ENCODE assay signal across 18 cellular contexts in the genomic region with DNA sequence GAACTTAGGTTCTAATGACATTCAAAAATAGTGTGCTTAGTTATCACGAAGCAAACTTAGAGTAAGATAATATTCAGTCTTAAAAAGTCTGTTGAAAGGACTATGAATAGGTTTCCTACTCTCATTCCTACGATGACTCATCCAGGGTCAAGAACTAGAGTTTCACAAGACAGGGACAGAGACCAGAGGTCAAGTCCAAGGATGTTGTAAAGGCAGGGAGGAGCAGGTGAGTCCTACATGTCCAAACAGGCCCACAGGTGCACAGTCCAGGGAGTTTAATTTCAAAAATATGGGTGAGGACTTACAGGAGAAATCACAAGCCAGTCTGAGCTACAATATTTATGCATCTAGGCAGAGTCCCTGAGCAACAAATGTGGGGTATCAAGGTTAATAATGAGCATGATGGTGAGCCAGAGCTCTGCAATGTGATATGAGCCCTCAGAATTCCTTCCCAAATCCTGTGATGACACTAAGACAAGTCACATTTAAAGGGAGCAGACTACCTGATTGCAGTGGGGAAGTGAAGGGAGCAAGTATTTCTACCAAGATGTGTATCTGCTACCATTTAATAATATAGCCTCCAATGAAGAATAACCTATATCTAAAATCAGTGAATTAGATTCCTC.
DNase-seq lines count a peak whose midpoint lies in the region; ATAC-seq and TF ChIP-seq lines count a peak whose summit lies in the region.
"Had no signal": no experiment of that assay in that cellular context is flagged by ENCODE, and none has a peak within 500 bp of the region (broad histone marks: within the 10 kb centered on the region; RNA-seq: fewer than 3 reads in every experiment).

No MANE protein-coding gene starts in this region.

- no peak overlapping the region for H3K9ac ChIP-seq in skeletal muscle tissue (ENCODE audit: low read depth in 1 of 3, low read length in 3 of 3)
- H3K9ac ChIP-seq: parathyroid adenoma had no signal

- no peak for ATAC-seq in natural killer cell
- ATAC-seq: naive thymus-derived CD4-positive, alpha-beta T cell had no signal

- H3K4me1 ChIP-seq in skeletal muscle tissue (ENCODE audit: control insufficient read depth in 3 of 3, insufficient read depth in 3 of 3, low read length in 3 of 3): peaks cover 0 to 8% (median 4%) of the 10 kb centered on the region in 3 donors
- H3K4me1 ChIP-seq: parathyroid adenoma, testis had no signal

- H3K27me3 ChIP-seq in skeletal muscle tissue (ENCODE audit: control insufficient read depth in 3 of 3, insufficient read depth in 3 of 3, low read length in 3 of 3): no peaks in the 10 kb centered on the region
- H3K27me3 ChIP-seq: adrenal gland, testis had no signal

- no peak for TF ChIP-seq CTCF in fibroblast of mammary gland (conservative IDR thresholded peaks at IDR 0.05; ENCODE audit: control insufficient read depth, insufficient read depth, low read depth, low read length)
- TF ChIP-seq CTCF in natural killer cell (IDR thresholded peaks at IDR 0.05): no peak

- H3K36me3 Mint-ChIP-seq in natural killer cell: no peaks in the 10 kb centered on the region
- H3K36me3 Mint-ChIP-seq: naive thymus-derived CD4-positive, alpha-beta T cell had no signal

- DNase-seq in HPDE6-E6E7 (ENCODE audit: extremely low spot score): peak; percentile 69
- DNase-seq in NCI-H69 (lab: John Stamatoyannopoulos, UW): peak; percentile 19
- DNase-seq in fibroblast of mammary gland (ENCODE audit: low read depth): peak; percentile 34
- no peak for DNase-seq in islet precursor cell
- DNase-seq in natural killer cell: no peak
- no peak for DNase-seq in activated CD4-positive, CD25-positive, alpha-beta regulatory T cell (lab: John Stamatoyannopoulos, UW)
- DNase-seq: activated B cell treated with CpG ODN at 0.5 μM for 24 hours; naive thymus-derived CD4-positive, alpha-beta T cell; NCI-H1417 treated with DMSO at 0.1 percent for 48 hours; NCI-H2171; SHP77 treated with DMSO at 0.1 percent for 48 hours; testis had no signal

- no peak overlapping the region for H3K4me3 Mint-ChIP-seq in natural killer cell
- H3K4me3 Mint-ChIP-seq: activated B cell treated with CpG ODN at 0.5 μM for 24 hours; B cell; naive thymus-derived CD4-positive, alpha-beta T cell; T-helper 1 cell treated with Interleukin-12 subunit alpha and Interleukin-12 subunit beta and Interleukin-4 antibody, amounts not matched to agents 30 μg/mL and 1 μg/mL, for 36 hours had no signal

- no peaks in the 10 kb centered on the region for H3K9me3 Mint-ChIP-seq in natural killer cell
- H3K9me3 Mint-ChIP-seq: activated B cell treated with CpG ODN at 0.5 μM for 24 hours; T-helper 1 cell treated with Interleukin-12 subunit alpha and Interleukin-12 subunit beta and Interleukin-4 antibody, amounts not matched to agents 30 μg/mL and 1 μg/mL, for 36 hours had no signal

- peak overlapping the region; percentile 59 for H3K27ac ChIP-seq in skeletal muscle tissue (ENCODE audit: low read depth, low read length)
- H3K27ac ChIP-seq: adrenal gland, parathyroid adenoma, skin epidermis, testis had no signal

- H3K36me3 ChIP-seq in skeletal muscle tissue (ENCODE audit: control insufficient read depth in 3 of 3, insufficient read depth in 3 of 3, low read length in 3 of 3): no peaks in the 10 kb centered on the region
- H3K36me3 ChIP-seq: adrenal gland had no signal

- H3K27ac Mint-ChIP-seq in natural killer cell: no peak overlapping the region
- H3K27ac Mint-ChIP-seq: activated B cell treated with CpG ODN at 0.5 μM for 24 hours; B cell; naive thymus-derived CD4-positive, alpha-beta T cell; T-helper 1 cell treated with Interleukin-12 subunit alpha and Interleukin-12 subunit beta and Interleukin-4 antibody, amounts not matched to agents 30 μg/mL and 1 μg/mL, for 36 hours had no signal

- intact Hi-C loops in natural killer cell (cut with micrococcal nuclease): no loop called here

- no peaks in the 10 kb centered on the region for H3K4me1 Mint-ChIP-seq in natural killer cell

- peaks cover 3 to 19% of the 10 kb centered on the region in 2 donors for H3K27me3 Mint-ChIP-seq in natural killer cell (ENCODE audit: low read depth in 2 of 2)

- H3K4me3 ChIP-seq in fibroblast of mammary gland (ENCODE audit: control insufficient read depth, low read depth, low read length) (no peak overlapping the region), skeletal muscle tissue (ENCODE audit: low read length in 3 of 3) (peak overlapping the region in 1 of 3 donors; percentile 31)
- H3K4me3 ChIP-seq: adrenal gland, skin epidermis, testis had no signal

- no peaks in the 10 kb centered on the region for H3K9me3 ChIP-seq in skeletal muscle tissue (ENCODE audit: control insufficient read depth in 3 of 3, low read length in 3 of 3)
- H3K9me3 ChIP-seq: adrenal gland, testis had no signal

Comparison
In these comparisons a context has a peak if more than half of its experiments do, and no peak if none do; other contexts are left out.
1. DNase-seq: peak in HPDE6-E6E7 (single experiment), NCI-H69 (single experiment) and fibroblast of mammary gland (single experiment); none in islet precursor cell (single experiment), natural killer cell (single experiment) and activated CD4-positive, CD25-positive, alpha-beta regulatory T cell (0 of 4).